Comparison of ENCODE assay signal across 23 cellular contexts in genomic region chr10:48333856-48334255, GRCh38. TPM values are rescaled to one million over a fixed set of nuclear protein-coding genes. Genes with fewer than 3 reads are reported as not detected.
DNase-seq lines count a peak whose midpoint lies in the region; ATAC-seq and TF ChIP-seq lines count a peak whose summit lies in the region.
"Had no signal": no experiment of that assay in that cellular context is flagged by ENCODE, and none has a peak within 500 bp of the region (broad histone marks: within the 10 kb centered on the region; RNA-seq: fewer than 3 reads in every experiment).

No MANE protein-coding gene starts in this region.

- no peaks in the 10 kb centered on the region for H3K27me3 ChIP-seq in Panc1 (ENCODE audit: control insufficient read depth, insufficient read depth, low read length)
- no peaks in the 10 kb centered on the region for H3K27me3 ChIP-seq in fibroblast of lung (ENCODE audit: control insufficient read depth, insufficient read depth, low read length)
- no peaks in the 10 kb centered on the region for H3K27me3 ChIP-seq in upper lobe of right lung
- H3K27me3 ChIP-seq: BLaER1, SJCRH30, transverse colon had no signal

- H3K79me2 ChIP-seq in fibroblast of lung (ENCODE audit: control insufficient read depth, insufficient read depth, low read length) = peaks cover 18% of the 10 kb centered on the region

- H3K4me1 ChIP-seq in Panc1 (ENCODE audit: control insufficient read depth, insufficient read depth, low read length) = no peaks in the 10 kb centered on the region
- H3K4me1 ChIP-seq in fibroblast of lung (ENCODE audit: control insufficient read depth, extremely low read depth, insufficient read depth, low read length) = no peaks in the 10 kb centered on the region
- H3K4me1 ChIP-seq in upper lobe of right lung = peaks cover 7% of the 10 kb centered on the region
- H3K4me1 ChIP-seq: parathyroid adenoma, SJCRH30, transverse colon had no signal

- no peaks in the 10 kb centered on the region for H3K9me3 ChIP-seq in Panc1 (ENCODE audit: control insufficient read depth, insufficient read depth, low read depth, low read length)
- no peaks in the 10 kb centered on the region for H3K9me3 ChIP-seq in fibroblast of lung (ENCODE audit: control insufficient read depth, insufficient read depth, low read depth, low read length)
- no peaks in the 10 kb centered on the region for H3K9me3 ChIP-seq in upper lobe of right lung
- H3K9me3 ChIP-seq: BLaER1, SJCRH30, transverse colon had no signal

- DNase-seq in SIG-M5 treated with dmso at 0.1 percent for 504 hours (lab: John Stamatoyannopoulos, UW; ENCODE audit: unreplicated experiment) = peak; percentile 15
- no peak for DNase-seq in SIG-M5 (lab: John Stamatoyannopoulos, UW)
- no peak for DNase-seq in Panc1 (ENCODE audit: low read depth, low spot score)
- peak; percentile 13 to 29 for DNase-seq in fibroblast of lung (ENCODE audit: low read depth in 2 of 2)
- DNase-seq in upper lobe of right lung = no peak
- no peak for DNase-seq in putamen (ENCODE audit: low spot score)
- DNase-seq: activated CD4-positive, CD25-positive, alpha-beta regulatory T cell; activated CD8-positive, alpha-beta T cell treated with anti-CD3 and anti-CD28 coated beads, Interleukin-2, amount 10 ng/mL, durations not matched to agents 7 days and 5 days; activated T-cell treated with anti-CD3 and anti-CD28 coated beads, Interleukin-2, amount 50 U/mL, for 72 hours; natural killer cell; NCI-H526 treated with DMSO at 0.1 percent for 48 hours; SJCRH30; stimulated activated CD4-positive, alpha-beta T cell treated with anti-CD3 and anti-CD28 coated beads, Interleukin-2, amount 100 ng/mL, for 24 hours; stimulated activated naive CD8-positive, alpha-beta T cell treated with anti-CD3 and anti-CD28 coated beads, Interleukin-15, Interleukin-2, amounts not matched to agents 100 U/mL and 50 U/mL, for 24 hours; T-helper 17 cell; transverse colon had no signal

- in situ Hi-C loops in Panc1 (cut with HindIII; ENCODE audit: low pct_unique_long_range_greater_than_20kb, low sequenced_read_pairs) = no loop called here

- no peak overlapping the region for H3K27ac ChIP-seq in Panc1 (ENCODE audit: low read length)
- no peak overlapping the region for H3K27ac ChIP-seq in fibroblast of lung (ENCODE audit: insufficient read depth, low read length)
- no peak overlapping the region for H3K27ac ChIP-seq in upper lobe of right lung
- H3K27ac ChIP-seq: BLaER1, parathyroid adenoma, SJCRH30, transverse colon had no signal

- H4K20me1 ChIP-seq in fibroblast of lung (ENCODE audit: control insufficient read depth, extremely low read depth, insufficient read depth, low read length) = no peaks in the 10 kb centered on the region

- H3K4me3 ChIP-seq in Panc1 (ENCODE audit: low read depth in 2 of 2, low read length in 2 of 2) = no peak overlapping the region
- no peak overlapping the region for H3K4me3 ChIP-seq in fibroblast of lung (replicated peaks in 1 of 4; ENCODE audit: control extremely low read depth in 1 of 4, insufficient read depth in 1 of 4, low read depth in 3 of 4, low read length in 4 of 4)
- no peak overlapping the region for H3K4me3 ChIP-seq in upper lobe of right lung
- H3K4me3 ChIP-seq: BLaER1, SJCRH30, transverse colon had no signal

- intact Hi-C loops in Panc1 (cut with micrococcal nuclease; ENCODE audit: unreplicated experiment) (no loop called here), upper lobe of right lung (cut with DNase I) (no loop called here)

- no TSS peak for BruUV-seq in Panc1 (replicated peaks; lab: Mats Ljungman, UMichigan)

- CTCF ChIA-PET in Panc1 (lab: Charles Lee) = no interaction called here

- no peak overlapping the region for H3K4me2 ChIP-seq in fibroblast of lung (ENCODE audit: extremely low read depth, insufficient read depth, low read length)
- H3K4me2 ChIP-seq: BLaER1 had no signal

- no peak overlapping the region for H2AFZ ChIP-seq in fibroblast of lung (ENCODE audit: low read length)
- H2AFZ ChIP-seq: parathyroid adenoma had no signal

- TF ChIP-seq CTCF in Panc1 (IDR thresholded peaks at IDR 0.05) (no peak), fibroblast of lung (conservative IDR thresholded peaks at IDR 0.05 in 1 of 2, IDR thresholded peaks at IDR 0.05 in 1 of 2; ENCODE audit: low read depth in 1 of 2, low read length in 2 of 2) (no peak), upper lobe of right lung (IDR thresholded peaks at IDR 0.05) (no peak)

- POLR2A ChIA-PET in Panc1 (lab: Charles Lee) = no interaction called here

- no peaks in the 10 kb centered on the region for H3K36me3 ChIP-seq in Panc1 (ENCODE audit: control insufficient read depth, insufficient read depth, low read length)
- H3K36me3 ChIP-seq in fibroblast of lung (ENCODE audit: control insufficient read depth, insufficient read depth, low read length) = no peaks in the 10 kb centered on the region
- no peaks in the 10 kb centered on the region for H3K36me3 ChIP-seq in upper lobe of right lung
- H3K36me3 ChIP-seq: SJCRH30, transverse colon had no signal

- ATAC-seq in Panc1 = peak; percentile 51
- peak; percentile 45 for ATAC-seq in upper lobe of right lung
- no peak for ATAC-seq in HG02571 (IDR thresholded peaks at IDR 0.05; ENCODE audit: unreplicated experiment)
- ATAC-seq in GM21390 (IDR thresholded peaks at IDR 0.05; ENCODE audit: unreplicated experiment) = no peak
- ATAC-seq: activated CD8-positive, alpha-beta T cell treated with anti-CD3 and anti-CD28 coated beads, Interleukin-2, amount 10 ng/mL, durations not matched to agents 7 days and 5 days; activated naive CD4-positive, alpha-beta T cell treated with anti-CD3 and anti-CD28 coated beads, Interleukin-2, amount 50 U/mL, for 72 hours; activated T-cell treated with anti-CD3 and anti-CD28 coated beads, Interleukin-2, amount 50 U/mL, for 72 hours; natural killer cell; stimulated activated naive CD8-positive, alpha-beta T cell treated with anti-CD3 and anti-CD28 coated beads, Interleukin-15, Interleukin-2, amounts not matched to agents 100 U/mL and 50 U/mL, for 24 hours; T-helper 17 cell had no signal

- H3K9ac ChIP-seq in fibroblast of lung (ENCODE audit: insufficient read depth, low read length) = no peak overlapping the region
- H3K9ac ChIP-seq: BLaER1, parathyroid adenoma had no signal

RNA-seq across cellular contexts. Expression of gene MAPK8, which starts 27.4 kb away (rescaled TPM):
- total RNA-seq in Panc1 (2021; ENCODE audit: unreplicated experiment) = 66.6 TPM
- 35.2 TPM for polyA plus RNA-seq in Panc1 (2012; ENCODE audit: insufficient read length)
- total RNA-seq in fibroblast of lung = 24.4 and 29.4 TPM in 2 replicates
- 39.1 and 53.7 TPM in 2 replicates for polyA plus RNA-seq in fibroblast of lung
- 23.8 and 25.4 TPM in 2 replicates for polyA plus RNA-seq in fibroblast of lung (2012)
- polyA minus RNA-seq in fibroblast of lung (ENCODE audit: low replicate concordance) = 4.8 and 5.5 TPM in 2 replicates
- total RNA-seq in upper lobe of right lung = 42.3 TPM

RNA-seq across cellular contexts. Expression of gene FRMPD2, which starts 59.4 kb away (rescaled TPM):
- total RNA-seq in Panc1 (2021; ENCODE audit: unreplicated experiment) = not detected
- polyA plus RNA-seq in Panc1 (2012; ENCODE audit: insufficient read length) = not detected
- total RNA-seq in fibroblast of lung = not detected in 2 replicates
- 0.16 TPM in 1 of 2 replicates, not detected in the other for polyA plus RNA-seq in fibroblast of lung
- not detected in 2 replicates for polyA plus RNA-seq in fibroblast of lung (2012)
- not detected in 2 replicates for polyA minus RNA-seq in fibroblast of lung (ENCODE audit: low replicate concordance)
- total RNA-seq in upper lobe of right lung = not detected
- total RNA-seq: activated CD8-positive, alpha-beta T cell treated with anti-CD3 and anti-CD28 coated beads, Interleukin-2, amount 10 ng/mL, durations not matched to agents 7 days and 5 days; activated T-cell treated with anti-CD3 and anti-CD28 coated beads, Interleukin-2, amount 50 U/mL, for 72 hours; LHCN-M2; SJCRH30; skeletal muscle tissue had no signal

Comparison
In these comparisons a context has a peak if more than half of its experiments do, and no peak if none do; other contexts are left out.
1. DNase-seq: peak in SIG-M5 treated with dmso at 0.1 percent for 504 hours (single experiment) and fibroblast of lung (2 of 2); none in SIG-M5 (single experiment), Panc1 (single experiment), upper lobe of right lung (single experiment) and putamen (single experiment).
2. ATAC-seq: peak in Panc1 (single experiment) and upper lobe of right lung (single experiment); none in HG02571 (single experiment) and GM21390 (single experiment).